Comparison of ENCODE assay signal across 8 cellular contexts in the genomic region with DNA sequence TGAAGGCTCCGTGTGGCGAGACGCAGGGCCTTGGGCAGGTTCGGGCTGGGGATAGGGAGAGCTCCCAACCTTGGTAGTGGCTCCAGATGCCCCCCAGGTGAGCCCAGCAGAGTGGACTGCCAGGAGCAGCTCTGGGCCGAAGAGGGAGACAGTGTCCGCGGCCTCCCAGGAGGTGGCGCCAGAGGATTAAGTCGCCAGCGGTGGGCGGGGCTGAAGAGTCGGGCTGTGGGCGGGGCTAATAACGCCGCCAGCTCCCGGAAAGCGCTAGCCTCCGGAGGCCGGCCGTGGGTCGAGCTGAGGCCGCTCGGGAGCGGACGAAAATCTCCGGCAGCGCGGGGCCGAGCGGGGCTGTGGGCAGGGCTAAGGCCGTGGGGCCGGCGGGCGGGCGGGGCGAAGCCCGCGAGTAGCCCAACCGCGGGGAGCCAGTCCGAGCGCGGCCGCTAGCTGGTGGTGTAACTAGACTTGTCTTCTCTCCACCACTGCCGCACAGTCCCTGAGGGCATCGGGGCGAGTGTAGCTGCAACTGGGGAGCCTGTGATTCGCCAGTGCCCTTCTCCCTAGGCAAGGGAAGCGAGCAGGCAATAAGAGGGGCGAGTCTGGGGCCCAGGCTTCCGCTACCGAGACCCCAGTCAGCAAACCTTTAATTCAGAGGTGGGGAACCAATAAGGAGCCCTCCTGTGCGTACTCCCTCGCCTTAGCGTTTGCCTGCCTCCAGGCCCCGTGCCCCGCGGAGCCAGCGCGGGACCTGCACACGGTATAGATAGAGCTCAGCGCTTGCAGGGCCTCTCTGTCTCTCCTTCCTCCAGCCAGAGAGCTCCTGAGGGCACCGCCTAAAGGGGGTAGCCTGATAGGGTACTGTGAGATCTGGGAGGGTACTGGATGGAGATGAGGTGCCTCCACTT. TPM values are rescaled to one million over a fixed set of nuclear protein-coding genes. Genes with fewer than 3 reads are reported as not detected.
DNase-seq lines count a peak whose midpoint lies in the region; ATAC-seq and TF ChIP-seq lines count a peak whose summit lies in the region.

No MANE protein-coding gene starts in this region.

- peak overlapping the region; percentile 79 for H3K4me3 Mint-ChIP-seq in memory B cell

- peak; percentile 77 for DNase-seq in COR-L47 (lab: John Stamatoyannopoulos, UW)
- peak; percentile 96 for DNase-seq in GM20000 (ENCODE audit: low spot score)
- DNase-seq in HT-29 (ENCODE audit: low spot score), result peak; percentile 94
- peak; percentile 38 for DNase-seq in NK-92 (lab: John Stamatoyannopoulos, UW; ENCODE audit: unreplicated experiment)
- peak; percentile 99 for DNase-seq in activated CD8-positive, alpha-beta memory T cell treated with anti-CD3 and anti-CD28 coated beads for 24 hours
- DNase-seq in effector CD8-positive, alpha-beta T cell (lab: John Stamatoyannopoulos, UW), result peak; percentile 86
- peak; percentile 95 to 99 for DNase-seq in memory B cell (ENCODE audit: low spot score in 2 of 2)
- DNase-seq in stimulated activated CD8-positive, alpha-beta memory T cell treated with anti-CD3 and anti-CD28 coated beads, Interleukin-12 subunit alpha, Interleukin-12 subunit beta, amount 100 ng/mL, for 1 hour (ENCODE audit: low read depth), result peak; percentile 91

- TF ChIP-seq CTCF in GM20000 (IDR thresholded peaks at IDR 0.05; ENCODE audit: extremely low read depth, missing control alignments), result peak; percentile 91

- no peaks in the 10 kb centered on the region for H3K9me3 Mint-ChIP-seq in memory B cell

- H3K27me3 Mint-ChIP-seq in memory B cell, result peaks cover 2% of the 10 kb centered on the region

- H3K27ac Mint-ChIP-seq in memory B cell, result no peak overlapping the region

- ATAC-seq in memory B cell (ENCODE audit: low read depth), result peak; percentile 89

- peaks cover 5% of the 10 kb centered on the region for H3K4me1 Mint-ChIP-seq in memory B cell

- no peaks in the 10 kb centered on the region for H3K36me3 Mint-ChIP-seq in memory B cell

RNA-seq across cellular contexts. Expression of a gene that starts 14.4 kb away (rescaled TPM):
- not detected in 2 replicates for total RNA-seq in HT-29 (2014; rRNA removed; shearing (Covaris generic))

Comparison
In these comparisons a context has a peak if more than half of its experiments do, and no peak if none do; other contexts are left out.
1. Peak in every context shown above with its lines: DNase-seq and ATAC-seq.
2. DNase-seq: peak in every context shown above with its lines; median percentile 99 in activated CD8-positive, alpha-beta memory T cell treated with anti-CD3 and anti-CD28 coated beads for 24 hours; 97 in memory B cell; 96 in GM20000; 94 in HT-29; 91 in stimulated activated CD8-positive, alpha-beta memory T cell treated with anti-CD3 and anti-CD28 coated beads, Interleukin-12 subunit alpha, Interleukin-12 subunit beta, amount 100 ng/mL, for 1 hour; 86 in effector CD8-positive, alpha-beta T cell; 77 in COR-L47; 38 in NK-92.